15 cellular contexts compared by ENCODE assay signal in the genomic region with DNA sequence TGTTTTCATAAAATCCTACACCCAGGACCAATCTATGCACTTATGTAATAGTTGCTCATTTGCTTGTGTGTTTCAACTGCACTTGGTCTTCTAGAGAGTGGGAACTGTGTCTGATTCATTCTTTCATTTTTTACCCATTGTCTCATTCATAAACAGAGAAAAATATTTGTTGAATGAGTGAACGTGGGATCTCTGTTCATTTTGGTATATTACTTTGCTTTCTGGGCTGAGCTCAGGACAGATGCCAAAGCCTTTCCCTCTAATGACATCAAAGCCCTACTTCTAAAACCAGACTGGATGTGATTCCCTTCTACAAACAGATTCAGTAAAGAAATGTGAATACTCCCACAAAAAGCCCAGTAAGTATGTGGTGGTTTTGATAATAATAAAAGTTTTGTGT.
DNase-seq lines count a peak whose midpoint lies in the region; ATAC-seq and TF ChIP-seq lines count a peak whose summit lies in the region.
"Had no signal": no experiment of that assay in that cellular context is flagged by ENCODE, and none has a peak within 500 bp of the region (broad histone marks: within the 10 kb centered on the region; RNA-seq: fewer than 3 reads in every experiment).

No MANE protein-coding gene starts in this region.

- H3K4me3 Mint-ChIP-seq in mesothelial cell of epicardium (no peak overlapping the region), T-helper 17 cell (no peak overlapping the region)
- H3K4me3 Mint-ChIP-seq: activated naive CD8-positive, alpha-beta T cell treated with anti-CD3 and anti-CD28 coated beads for 36 hours; CD4-positive, CD25-positive, alpha-beta regulatory T cell; stimulated activated naive CD8-positive, alpha-beta T cell treated with anti-CD3 and anti-CD28 coated beads, Interleukin-15, Interleukin-2, amounts not matched to agents 100 ng/mL and 50 ng/mL, for 24 hours had no signal

- H3K27ac ChIP-seq in C4-2B, result peak overlapping the region; percentile 57; the same call in 1 of the 2 replicates
- H3K27ac ChIP-seq in Panc1 (ENCODE audit: low read length), result no peak overlapping the region
- H3K27ac ChIP-seq: psoas muscle had no signal

- H3K4me1 Mint-ChIP-seq in mesothelial cell of epicardium, result peaks cover 4% of the 10 kb centered on the region
- peaks cover 6% of the 10 kb centered on the region for H3K4me1 Mint-ChIP-seq in T-helper 17 cell

- in situ Hi-C loops in Panc1 (cut with HindIII; ENCODE audit: low pct_unique_long_range_greater_than_20kb, low sequenced_read_pairs), result no loop called here

- peak overlapping the region; percentile 23 for H3K27ac Mint-ChIP-seq in mesothelial cell of epicardium
- H3K27ac Mint-ChIP-seq in T-helper 17 cell, result no peak overlapping the region
- H3K27ac Mint-ChIP-seq: activated naive CD8-positive, alpha-beta T cell treated with anti-CD3 and anti-CD28 coated beads for 36 hours; stimulated activated naive CD8-positive, alpha-beta T cell treated with anti-CD3 and anti-CD28 coated beads, Interleukin-15, Interleukin-2, amounts not matched to agents 100 ng/mL and 50 ng/mL, for 24 hours had no signal

- H3K36me3 Mint-ChIP-seq in mesothelial cell of epicardium (peaks cover 19% of the 10 kb centered on the region), T-helper 17 cell (ENCODE audit: low read depth) (peaks cover 4% of the 10 kb centered on the region)
- H3K36me3 Mint-ChIP-seq: activated naive CD8-positive, alpha-beta T cell treated with anti-CD3 and anti-CD28 coated beads for 36 hours had no signal

- H3K4me1 ChIP-seq in Panc1 (ENCODE audit: control insufficient read depth, insufficient read depth, low read length), result no peaks in the 10 kb centered on the region
- H3K4me1 ChIP-seq: psoas muscle had no signal

- ATAC-seq in Panc1, result no peak
- no peak for ATAC-seq in T-helper 17 cell
- ATAC-seq: psoas muscle, Right ventricle myocardium inferior had no signal

- no peaks in the 10 kb centered on the region for H3K27me3 Mint-ChIP-seq in mesothelial cell of epicardium (ENCODE audit: low read depth)
- no peaks in the 10 kb centered on the region for H3K27me3 Mint-ChIP-seq in T-helper 17 cell
- H3K27me3 Mint-ChIP-seq: activated naive CD8-positive, alpha-beta T cell treated with anti-CD3 and anti-CD28 coated beads for 36 hours; CD4-positive, CD25-positive, alpha-beta regulatory T cell; stimulated activated naive CD8-positive, alpha-beta T cell treated with anti-CD3 and anti-CD28 coated beads, Interleukin-15, Interleukin-2, amounts not matched to agents 100 ng/mL and 50 ng/mL, for 24 hours had no signal

- no peaks in the 10 kb centered on the region for H3K9me3 ChIP-seq in Panc1 (ENCODE audit: control insufficient read depth, insufficient read depth, low read depth, low read length)
- no peaks in the 10 kb centered on the region for H3K9me3 ChIP-seq in T-helper 17 cell (ENCODE audit: control insufficient read depth, low read length, poor library complexity, severe bottlenecking)
- H3K9me3 ChIP-seq: psoas muscle had no signal

- no TSS peak for BruUV-seq in Panc1 (replicated peaks; lab: Mats Ljungman, UMichigan)

- DNase-seq in Panc1 (ENCODE audit: low read depth, low spot score) (peak; percentile 20), dedifferentiated amniotic fluid mesenchymal stem cell (ENCODE audit: extremely low spot score) (peak; percentile 91), mesothelial cell of epicardium (ENCODE audit: low spot score in 2 of 2, unreplicated experiment in 2 of 2) (no peak), T-helper 17 cell (no peak), T-helper 9 cell (no peak), posterior vena cava (ENCODE audit: low spot score) (no peak), GM19238 (ENCODE audit: insufficient read length, low spot score) (no peak)
- DNase-seq: activated naive CD8-positive, alpha-beta T cell treated with anti-CD3 and anti-CD28 coated beads for 36 hours; CD4-positive, CD25-positive, alpha-beta regulatory T cell; effector CD4-positive, alpha-beta T cell; NCI-H524; psoas muscle had no signal

- no peaks in the 10 kb centered on the region for H3K27me3 ChIP-seq in Panc1 (ENCODE audit: control insufficient read depth, insufficient read depth, low read length)

- no peak overlapping the region for H3K4me3 ChIP-seq in Panc1 (ENCODE audit: low read depth in 2 of 2, low read length in 2 of 2)
- H3K4me3 ChIP-seq: psoas muscle had no signal

- no peak for TF ChIP-seq CTCF in C4-2B (conservative IDR thresholded peaks at IDR 0.05)
- no peak for TF ChIP-seq CTCF in Panc1 (IDR thresholded peaks at IDR 0.05)
- TF ChIP-seq CTCF in mesothelial cell of epicardium (IDR thresholded peaks at IDR 0.05; ENCODE audit: unreplicated experiment), result no peak

- POLR2A ChIA-PET in Panc1 (lab: Charles Lee), result no interaction called here

- CTCF ChIA-PET in Panc1 (lab: Charles Lee), result no interaction called here

- H3K36me3 ChIP-seq in Panc1 (ENCODE audit: control insufficient read depth, insufficient read depth, low read length), result no peaks in the 10 kb centered on the region

- intact Hi-C loops in Panc1 (cut with micrococcal nuclease; ENCODE audit: unreplicated experiment) (no loop called here), posterior vena cava (cut with DNase I) (no loop called here)

- H3K9me3 Mint-ChIP-seq in mesothelial cell of epicardium, result peaks cover 14% of the 10 kb centered on the region
- H3K9me3 Mint-ChIP-seq: activated naive CD8-positive, alpha-beta T cell treated with anti-CD3 and anti-CD28 coated beads for 36 hours; CD4-positive, CD25-positive, alpha-beta regulatory T cell; stimulated activated naive CD8-positive, alpha-beta T cell treated with anti-CD3 and anti-CD28 coated beads, Interleukin-15, Interleukin-2, amounts not matched to agents 100 ng/mL and 50 ng/mL, for 24 hours had no signal

Comparison
In these comparisons a context has a peak if more than half of its experiments do, and no peak if none do; other contexts are left out.
1. DNase-seq: peak in Panc1 (single experiment) and dedifferentiated amniotic fluid mesenchymal stem cell (single experiment); none in mesothelial cell of epicardium (0 of 2), T-helper 17 cell (0 of 3), T-helper 9 cell (single experiment), posterior vena cava (single experiment) and GM19238 (single experiment).